Comparison of ENCODE assay signal across 13 cellular contexts in genomic region chr19:41456342-41456918, GRCh38. TPM values are rescaled to one million over a fixed set of nuclear protein-coding genes. Genes with fewer than 3 reads are reported as not detected.
A peak's percentile ranks its signal among the peaks of the same experiment; 100 is the strongest.
DNase-seq lines count a peak whose midpoint lies in the region; ATAC-seq and TF ChIP-seq lines count a peak whose summit lies in the region.
"Had no signal": no experiment of that assay in that cellular context is flagged by ENCODE, and none has a peak within 500 bp of the region (broad histone marks: within the 10 kb centered on the region; RNA-seq: fewer than 3 reads in every experiment).

No MANE protein-coding gene starts in this region.

- H3K36me3 ChIP-seq in psoas muscle (ENCODE audit: insufficient read depth in 1 of 2, low read depth in 1 of 2), result no peaks in the 10 kb centered on the region
- H3K36me3 ChIP-seq: neutrophil had no signal

- H3K9me3 ChIP-seq in psoas muscle, result no peaks in the 10 kb centered on the region
- H3K9me3 ChIP-seq: neutrophil had no signal

- intact Hi-C loops in psoas muscle (cut with DNase I), result no loop called here

- WGBS in psoas muscle, 3 donors, result 29 to 34% (median 30%) methylated on average over 7 of the region's 7 CpGs

- ATAC-seq in psoas muscle, result peak in 1 of 4 donors; percentile 29
- ATAC-seq in GM21619 (IDR thresholded peaks at IDR 0.05; ENCODE audit: unreplicated experiment), result no peak

- no peaks in the 10 kb centered on the region for H3K4me1 ChIP-seq in psoas muscle

- H3K27ac ChIP-seq in psoas muscle, result peak overlapping the region; percentile 28
- H3K27ac ChIP-seq: HL-60, neutrophil had no signal

- peaks cover 0 to 26% (median 4%) of the 10 kb centered on the region in 3 donors for H3K27me3 ChIP-seq in psoas muscle (ENCODE audit: insufficient read depth in 3 of 3, low read length in 2 of 3)

- TF ChIP-seq CTCF in fibroblast of pulmonary artery (IDR thresholded peaks at IDR 0.05; ENCODE audit: low read length, missing control alignments) (no peak), psoas muscle (IDR thresholded peaks at IDR 0.05) (no peak)

- H3K4me3 ChIP-seq in fibroblast of pulmonary artery (replicated peaks; ENCODE audit: low read depth, low read length) (no peak overlapping the region), psoas muscle (no peak overlapping the region)

- in situ Hi-C loops in SK-MEL-5 (cut with HindIII; ENCODE audit: low pct_unique_long_range_greater_than_20kb, low sequenced_read_pairs), result no loop called here

- DNase-seq in GM04504 (ENCODE audit: low read depth), result peak; percentile 28
- DNase-seq in SK-MEL-5 (ENCODE audit: low read depth, low spot score), result peak; percentile 4
- DNase-seq in fibroblast of pulmonary artery (ENCODE audit: low read depth), result peak; percentile 72
- DNase-seq in psoas muscle, result no peak
- DNase-seq in NCI-H2107 (lab: John Stamatoyannopoulos, UW), result no peak
- no peak for DNase-seq in activated naive CD4-positive, alpha-beta T cell (lab: John Stamatoyannopoulos, UW)
- DNase-seq: DMS153; NCI-H774; stimulated activated CD4-positive, alpha-beta T cell treated with anti-CD3 and anti-CD28 coated beads, Interleukin-1b, Interleukin-23, amount 100 ng/mL, for 48 hours; stimulated activated naive CD8-positive, alpha-beta T cell treated with anti-CD3 and anti-CD28 coated beads, Interleukin-15, Interleukin-2, amounts not matched to agents 100 U/mL and 50 U/mL, for 24 hours had no signal

RNA-seq across cellular contexts. Expression of gene ERICH4, which starts 13.5 kb away (rescaled TPM):
- total RNA-seq in SK-MEL-5 (2014; rRNA removed; shearing (Covaris generic)), result not detected in 2 replicates
- polyA plus RNA-seq in SK-MEL-5 (2015; cell fraction: cytosol; rRNA removed), result not detected in 2 replicates
- not detected in 2 replicates for polyA plus RNA-seq in SK-MEL-5 (2015; cell fraction: nucleus; rRNA removed)
- total RNA-seq in psoas muscle, result not detected
- under 1 TPM in 2 of 3 donors, not detected in 1; 0.09 to 0.10 TPM for polyA plus RNA-seq in psoas muscle

RNA-seq across cellular contexts. Expression of gene DMAC2, which starts 16.7 kb away (rescaled TPM):
- total RNA-seq in SK-MEL-5 (2014; rRNA removed; shearing (Covaris generic)), result 34.7 and 37.6 TPM in 2 replicates
- polyA plus RNA-seq in SK-MEL-5 (2015; cell fraction: cytosol; rRNA removed), result 59.0 and 63.5 TPM in 2 replicates
- polyA plus RNA-seq in SK-MEL-5 (2015; cell fraction: nucleus; rRNA removed), result 17.5 and 22.3 TPM in 2 replicates
- 10 to 100 TPM; 37.6 to 71.4 (median 59.5) TPM for total RNA-seq in psoas muscle
- polyA plus RNA-seq in psoas muscle, result 100 to 1,000 TPM in 1 of 3 donors, 10 to 100 TPM in 2; 68.5 to 113 (median 88.8) TPM

RNA-seq across cellular contexts. Expression of gene B3GNT8, which starts 29.3 kb away (rescaled TPM):
- not detected in 2 replicates for total RNA-seq in SK-MEL-5 (2014; rRNA removed; shearing (Covaris generic))
- polyA plus RNA-seq in SK-MEL-5 (2015; cell fraction: cytosol; rRNA removed), result not detected in 2 replicates
- not detected in 2 replicates for polyA plus RNA-seq in SK-MEL-5 (2015; cell fraction: nucleus; rRNA removed)
- 1 to 10 TPM in 2 of 4 donors, under 1 TPM in 2; 0.55 to 1.9 (median 1.3) TPM for total RNA-seq in psoas muscle
- polyA plus RNA-seq in psoas muscle, result under 1 TPM; 0.59 to 0.96 (median 0.73) TPM

RNA-seq across cellular contexts. Expression of gene BCKDHA, which starts 58.8 kb away (rescaled TPM):
- 45.3 and 52.0 TPM in 2 replicates for total RNA-seq in SK-MEL-5 (2014; rRNA removed; shearing (Covaris generic))
- polyA plus RNA-seq in SK-MEL-5 (2015; cell fraction: cytosol; rRNA removed), result 36.0 and 38.2 TPM in 2 replicates
- 25.7 and 30.2 TPM in 2 replicates for polyA plus RNA-seq in SK-MEL-5 (2015; cell fraction: nucleus; rRNA removed)
- 10 to 100 TPM; 31.5 to 45.1 (median 39.8) TPM for total RNA-seq in psoas muscle
- 10 to 100 TPM; 34.9 to 58.8 (median 43.3) TPM for polyA plus RNA-seq in psoas muscle

RNA-seq across cellular contexts. Expression of gene EXOSC5, which starts 59.3 kb away (rescaled TPM):
- total RNA-seq in SK-MEL-5 (2014; rRNA removed; shearing (Covaris generic)), result 39.1 and 39.3 TPM in 2 replicates
- 51.3 and 55.3 TPM in 2 replicates for polyA plus RNA-seq in SK-MEL-5 (2015; cell fraction: cytosol; rRNA removed)
- polyA plus RNA-seq in SK-MEL-5 (2015; cell fraction: nucleus; rRNA removed), result 9.0 and 18.9 TPM in 2 replicates
- 10 to 100 TPM; 25.4 to 42.3 (median 41.2) TPM for total RNA-seq in psoas muscle
- 10 to 100 TPM; 34.9 to 78.8 (median 59.0) TPM for polyA plus RNA-seq in psoas muscle

Comparison
In these comparisons a context has a peak if more than half of its experiments do, and no peak if none do; other contexts are left out.
1. DNase-seq: peak in GM04504 (single experiment), SK-MEL-5 (single experiment) and fibroblast of pulmonary artery (single experiment); none in psoas muscle (0 of 2), NCI-H2107 (single experiment) and activated naive CD4-positive, alpha-beta T cell (0 of 4).